In genomic region chr5:38110130-38110529, GRCh38 we compare ENCODE assay signal across 17 cellular contexts.
DNase-seq lines count a peak whose midpoint lies in the region; ATAC-seq, FAIRE-seq and TF ChIP-seq lines count a peak whose summit lies in the region.
"Had no signal": no experiment of that assay in that cellular context is flagged by ENCODE, and none has a peak within 500 bp of the region (broad histone marks: within the 10 kb centered on the region; RNA-seq: fewer than 3 reads in every experiment).

No MANE protein-coding gene starts in this region.

- WGBS in GM12878 (ENCODE audit: insufficient coverage, insufficient replicate concordance, low lambda C conversion rate, missing lambda C conversion rate), result 46% methylated on average over 6 of the region's 6 CpGs

- no peak overlapping the region for H3K27ac ChIP-seq in HEK293 (ENCODE audit: extremely low read depth, low read depth, low read length)
- H3K27ac ChIP-seq in GM12878 (ENCODE audit: control insufficient read depth, insufficient read depth), result no peak overlapping the region
- no peak overlapping the region for H3K27ac ChIP-seq in endothelial cell of umbilical vein (ENCODE audit: insufficient read depth, low read depth, low read length)
- no peak overlapping the region for H3K27ac ChIP-seq in OCI-LY7 (ENCODE audit: low read depth, low read length, poor library complexity, severe bottlenecking)

- no peak for TF ChIP-seq EP300 in GM12878 (IDR thresholded peaks at IDR 0.05; ENCODE audit: borderline replicate concordance in 1 of 2, control insufficient read depth in 1 of 2, low read depth in 2 of 2, low read length in 2 of 2)

- intact Hi-C loops in GM12878 (cut with micrococcal nuclease; ENCODE audit: unreplicated experiment) (no loop called here), endothelial cell of umbilical vein (cut with micrococcal nuclease) (no loop called here), OCI-LY7 (cut with micrococcal nuclease; ENCODE audit: unreplicated experiment) (no loop called here)

- no peaks in the 10 kb centered on the region for H3K4me1 ChIP-seq in HEK293 (ENCODE audit: control insufficient read depth, insufficient read depth, low read length)
- H3K4me1 ChIP-seq in GM12878 (ENCODE audit: control insufficient read depth, insufficient read depth, low read length), result no peaks in the 10 kb centered on the region
- H3K4me1 ChIP-seq in endothelial cell of umbilical vein (ENCODE audit: control insufficient read depth, extremely low read depth, insufficient read depth, low read length), result no peaks in the 10 kb centered on the region
- H3K4me1 ChIP-seq in OCI-LY7 (ENCODE audit: insufficient read depth, low read length, poor library complexity, severe bottlenecking), result no peaks in the 10 kb centered on the region

- no peak for DNase-seq in GM12878 (ENCODE audit: low read depth, low spot score)
- no peak for DNase-seq in endothelial cell of umbilical vein (ENCODE audit: low read depth, low spot score)
- no peak for DNase-seq in urothelium cell line (ENCODE audit: low spot score)
- no peak for DNase-seq in stimulated activated effector memory CD8-positive, alpha-beta T cell treated with anti-CD3 and anti-CD28 coated beads, Interleukin-12 subunit alpha, Interleukin-12 subunit beta, amount 100 ng/mL, for 72 hours (ENCODE audit: low spot score in 2 of 2)
- no peak for DNase-seq in OCI-LY7 (ENCODE audit: low spot score)
- DNase-seq in NCI-H2171 (lab: John Stamatoyannopoulos, UW), result no peak
- DNase-seq: C1 segment of cervical spinal cord; Calu3; CD4-positive, alpha-beta memory T cell; COR-L47; DMS53; DMS79 treated with DMSO at 0.1 percent for 48 hours; GF-D8; GOT3; H7; HCEC 1CT had no signal

- H3K79me2 ChIP-seq in GM12878 (ENCODE audit: control insufficient read depth, insufficient read depth, low read length), result no peaks in the 10 kb centered on the region
- H3K79me2 ChIP-seq in endothelial cell of umbilical vein (ENCODE audit: control insufficient read depth, insufficient read depth, low read length), result no peaks in the 10 kb centered on the region
- H3K79me2 ChIP-seq in OCI-LY7 (ENCODE audit: insufficient read depth, low read depth, low read length), result no peaks in the 10 kb centered on the region

- H3K4me3 ChIP-seq in HEK293 (ENCODE audit: low read depth, low read length) (no peak overlapping the region), GM12878 (no peak overlapping the region), endothelial cell of umbilical vein (replicated peaks in 1 of 3; ENCODE audit: insufficient read depth in 1 of 3, low read depth in 1 of 3, low read length in 3 of 3) (no peak overlapping the region), OCI-LY7 (ENCODE audit: low read depth, low read length, poor library complexity, severe bottlenecking) (no peak overlapping the region)

- TF ChIP-seq CTCF in HEK293 (tag by site-specific recombination; IDR thresholded peaks at IDR 0.05) (no peak), GM12878 (IDR thresholded peaks at IDR 0.05 in 2 of 3, conservative IDR thresholded peaks at IDR 0.05 in 1 of 3; ENCODE audit: control insufficient read depth in 2 of 3, extremely low read depth in 1 of 3, insufficient read depth in 1 of 3, low read depth in 3 of 3, low read length in 3 of 3) (no peak), endothelial cell of umbilical vein (IDR thresholded peaks at IDR 0.05; ENCODE audit: extremely low read depth in 1 of 2, insufficient read depth in 1 of 2, low read depth in 1 of 2, low read length in 2 of 2) (no peak), OCI-LY7 (conservative IDR thresholded peaks at IDR 0.05; ENCODE audit: low read length) (no peak)

- no peak for ATAC-seq in GM12878
- ATAC-seq in stimulated activated effector memory CD8-positive, alpha-beta T cell treated with anti-CD3 and anti-CD28 coated beads, Interleukin-12 subunit alpha, Interleukin-12 subunit beta, amount 100 ng/mL, for 72 hours, result no peak

- H3K4me2 ChIP-seq in GM12878 (ENCODE audit: control insufficient read depth, insufficient read depth) (no peak overlapping the region), endothelial cell of umbilical vein (ENCODE audit: insufficient read depth, low read length) (no peak overlapping the region), OCI-LY7 (ENCODE audit: low read length) (no peak overlapping the region)

- H3K9me3 ChIP-seq in HEK293 (ENCODE audit: control insufficient read depth, insufficient read depth, low read depth, low read length), result no peaks in the 10 kb centered on the region; the same call in 1 of the 2 replicates
- no peaks in the 10 kb centered on the region for H3K9me3 ChIP-seq in GM12878 (replicated peaks; ENCODE audit: control insufficient read depth, insufficient read depth, low read length)
- H3K9me3 ChIP-seq in endothelial cell of umbilical vein (replicated peaks; ENCODE audit: control insufficient read depth, insufficient read depth, low read length), result no peaks in the 10 kb centered on the region
- no peaks in the 10 kb centered on the region for H3K9me3 ChIP-seq in OCI-LY7 (ENCODE audit: low read length)

- H3K4me3 Mint-ChIP-seq in stimulated activated effector memory CD8-positive, alpha-beta T cell treated with anti-CD3 and anti-CD28 coated beads, Interleukin-12 subunit alpha, Interleukin-12 subunit beta, amount 100 ng/mL, for 72 hours, result no peak overlapping the region
- H3K4me3 Mint-ChIP-seq: CD4-positive, alpha-beta memory T cell had no signal

- no peak for TF ChIP-seq RAD21 in GM12878 (IDR thresholded peaks at IDR 0.05; ENCODE audit: insufficient read depth, low read depth, low read length)

- no peaks in the 10 kb centered on the region for H4K20me1 ChIP-seq in GM12878 (ENCODE audit: control insufficient read depth, insufficient read depth)
- H4K20me1 ChIP-seq in endothelial cell of umbilical vein (replicated peaks; ENCODE audit: control insufficient read depth, extremely low read depth, insufficient read depth, low read length), result no peaks in the 10 kb centered on the region
- H4K20me1 ChIP-seq in OCI-LY7 (ENCODE audit: insufficient read depth, low read length), result no peaks in the 10 kb centered on the region

- CTCF ChIA-PET in HEK293 (lab: Yijun Ruan, JAX) (no interaction called here), GM12878 (lab: Yijun Ruan, JAX) (no interaction called here), endothelial cell of umbilical vein (lab: Charles Lee) (no interaction called here), OCI-LY7 (lab: Charles Lee; ENCODE audit: unreplicated experiment) (no interaction called here)

- TF ChIP-seq POLR2A in GM12878 (IDR thresholded peaks at IDR 0.05; ENCODE audit: low read depth, low read length), result no peak
- TF ChIP-seq POLR2A in endothelial cell of umbilical vein (IDR thresholded peaks at IDR 0.05; ENCODE audit: low read depth, low read length), result no peak

- no peaks in the 10 kb centered on the region for H3K36me3 ChIP-seq in HEK293 (ENCODE audit: control insufficient read depth in 2 of 2, insufficient read depth in 1 of 2, low read length in 2 of 2)
- no peaks in the 10 kb centered on the region for H3K36me3 ChIP-seq in GM12878 (ENCODE audit: control insufficient read depth in 2 of 2, insufficient read depth in 2 of 2, low read length in 1 of 2)
- no peaks in the 10 kb centered on the region for H3K36me3 ChIP-seq in endothelial cell of umbilical vein (ENCODE audit: control insufficient read depth in 2 of 2, extremely low read depth in 1 of 2, insufficient read depth in 2 of 2, low read length in 2 of 2)
- H3K36me3 ChIP-seq in OCI-LY7 (ENCODE audit: insufficient read depth, low read length), result no peaks in the 10 kb centered on the region

- H3K27me3 ChIP-seq in GM12878 (replicated peaks in 1 of 2; ENCODE audit: control insufficient read depth in 2 of 2, insufficient read depth in 2 of 2, low read length in 1 of 2) (no peaks in the 10 kb centered on the region), endothelial cell of umbilical vein (ENCODE audit: control insufficient read depth in 2 of 2, insufficient read depth in 2 of 2, low read length in 2 of 2) (no peaks in the 10 kb centered on the region)

- no peak overlapping the region for H2AFZ ChIP-seq in GM12878 (ENCODE audit: control insufficient read depth, low read depth, low read length)
- H2AFZ ChIP-seq in endothelial cell of umbilical vein (ENCODE audit: low read depth, low read length), result no peak overlapping the region
- H2AFZ ChIP-seq in OCI-LY7 (ENCODE audit: low read length), result no peak overlapping the region

- BruUV-seq in GM12878 (replicated peaks; lab: Mats Ljungman, UMichigan), result no TSS peak
- BruUV-seq in endothelial cell of umbilical vein (replicated peaks; lab: Mats Ljungman, UMichigan), result no TSS peak
- BruUV-seq in OCI-LY7 (replicated peaks; lab: Mats Ljungman, UMichigan), result no TSS peak

- no peaks in the 10 kb centered on the region for H3K4me1 Mint-ChIP-seq in stimulated activated effector memory CD8-positive, alpha-beta T cell treated with anti-CD3 and anti-CD28 coated beads, Interleukin-12 subunit alpha, Interleukin-12 subunit beta, amount 100 ng/mL, for 72 hours
- H3K4me1 Mint-ChIP-seq: CD4-positive, alpha-beta memory T cell had no signal

- in situ Hi-C loops in GM12878 (cut with MboI), result no loop called here

- no peaks in the 10 kb centered on the region for H3K36me3 Mint-ChIP-seq in stimulated activated effector memory CD8-positive, alpha-beta T cell treated with anti-CD3 and anti-CD28 coated beads, Interleukin-12 subunit alpha, Interleukin-12 subunit beta, amount 100 ng/mL, for 72 hours
- H3K36me3 Mint-ChIP-seq: CD4-positive, alpha-beta memory T cell had no signal

- FAIRE-seq in GM12878 (lab: Jason Lieb, UNC) (no peak), endothelial cell of umbilical vein (lab: Jason Lieb, UNC) (no peak), urothelium cell line (lab: Jason Lieb, UNC) (peak; percentile 97)

- RAD21 ChIA-PET in GM12878 (lab: Charles Lee; ENCODE audit: unreplicated experiment), result no interaction called here

- dilution Hi-C loops in endothelial cell of umbilical vein (cut with MboI; ENCODE audit: extremely low pct_ligation_motif_present, low sequenced_read_pairs), result no loop called here

- POLR2A ChIA-PET in HEK293 (lab: Yijun Ruan, JAX) (no interaction called here), GM12878 (lab: Charles Lee) (no interaction called here), endothelial cell of umbilical vein (lab: Charles Lee) (no interaction called here), OCI-LY7 (lab: Charles Lee) (no interaction called here)

- SMC1A ChIA-PET in GM12878 (lab: Charles Lee; ENCODE audit: uncharacterized antibody, unreplicated experiment), result no interaction called here

- H3K9me1 ChIP-seq in endothelial cell of umbilical vein (replicated peaks; ENCODE audit: control insufficient read depth, extremely low read depth, insufficient read depth, low read length), result no peaks in the 10 kb centered on the region

- no peaks in the 10 kb centered on the region for H3K9me2 ChIP-seq in OCI-LY7 (ENCODE audit: insufficient read depth, low read length)

- H3K9ac ChIP-seq in GM12878 (ENCODE audit: control insufficient read depth, insufficient read depth, low read length) (no peak overlapping the region), endothelial cell of umbilical vein (replicated peaks; ENCODE audit: extremely low read depth, insufficient read depth, low read length) (no peak overlapping the region)

- H3K9me3 Mint-ChIP-seq in stimulated activated effector memory CD8-positive, alpha-beta T cell treated with anti-CD3 and anti-CD28 coated beads, Interleukin-12 subunit alpha, Interleukin-12 subunit beta, amount 100 ng/mL, for 72 hours, result no peaks in the 10 kb centered on the region
- H3K9me3 Mint-ChIP-seq: CD4-positive, alpha-beta memory T cell had no signal

- no peak overlapping the region for H3K27ac Mint-ChIP-seq in stimulated activated effector memory CD8-positive, alpha-beta T cell treated with anti-CD3 and anti-CD28 coated beads, Interleukin-12 subunit alpha, Interleukin-12 subunit beta, amount 100 ng/mL, for 72 hours
- H3K27ac Mint-ChIP-seq: CD4-positive, alpha-beta memory T cell had no signal
